In genomic region chr10:102324061-102324460, GRCh38 we compare ENCODE assay signal across 1 cellular context.
TF ChIP-seq lines count a peak whose summit lies in the region.

No MANE protein-coding gene starts in this region.

TF ChIP-seq in HEK293, 187 proteins besides CTCF, POLR2A, EP300 and RAD21 (continued from another document):
- TF ChIP-seq ZNF324 (tag by site-specific recombination; IDR thresholded peaks at IDR 0.05) = no peak
- no peak for TF ChIP-seq ZNF248 (tag by site-specific recombination; IDR thresholded peaks at IDR 0.05)
- peak; percentile 59; the same call in 1 of the 2 replicates for TF ChIP-seq ZNF10 (tag by site-specific recombination; IDR thresholded peaks at IDR 0.05)
- TF ChIP-seq ZNF513 (tag by site-specific recombination; IDR thresholded peaks at IDR 0.05) = no peak
